Comparison of ENCODE assay signal across 13 cellular contexts in genomic region chr2:8135051-8135675, GRCh38.
DNase-seq lines count a peak whose midpoint lies in the region; ATAC-seq and TF ChIP-seq lines count a peak whose summit lies in the region.
"Had no signal": no experiment of that assay in that cellular context is flagged by ENCODE, and none has a peak within 500 bp of the region (broad histone marks: within the 10 kb centered on the region; RNA-seq: fewer than 3 reads in every experiment).

No MANE protein-coding gene starts in this region.

- CTCF ChIA-PET in WTC11 (lab: Charles Lee) = no interaction called here

- TF ChIP-seq CTCF in progenitor cell of endocrine pancreas (IDR thresholded peaks at IDR 0.05; ENCODE audit: unreplicated experiment) = no peak
- no peak for TF ChIP-seq CTCF in WTC11 (IDR thresholded peaks at IDR 0.05)

- ATAC-seq in Right ventricle myocardium superior (ENCODE audit: poor library complexity) (peak; percentile 26), GM21825 (IDR thresholded peaks at IDR 0.05; ENCODE audit: unreplicated experiment) (no peak), WTC11 (no peak)
- ATAC-seq: GM12878 had no signal

- H3K4me1 Mint-ChIP-seq in progenitor cell of endocrine pancreas (ENCODE audit: low read depth) (peaks cover 21% of the 10 kb centered on the region), WTC11 (peaks cover 22% of the 10 kb centered on the region)

- intact Hi-C loops in Right ventricle myocardium superior (cut with DNase I) = no loop called here

- no peaks in the 10 kb centered on the region for H3K36me3 Mint-ChIP-seq in progenitor cell of endocrine pancreas (ENCODE audit: insufficient read depth)
- no peaks in the 10 kb centered on the region; the same call in 1 of the 2 replicates for H3K36me3 Mint-ChIP-seq in WTC11

- no peaks in the 10 kb centered on the region for H3K27me3 Mint-ChIP-seq in progenitor cell of endocrine pancreas
- H3K27me3 Mint-ChIP-seq in WTC11 (ENCODE audit: low read depth) = no peaks in the 10 kb centered on the region; the same call in 1 of the 2 replicates

- no peaks in the 10 kb centered on the region for H3K9me3 Mint-ChIP-seq in progenitor cell of endocrine pancreas (ENCODE audit: low read depth)
- no peaks in the 10 kb centered on the region for H3K9me3 Mint-ChIP-seq in WTC11

- POLR2A ChIA-PET in WTC11 (lab: Charles Lee) = no interaction called here

- peak overlapping the region; percentile 73 for H3K27ac Mint-ChIP-seq in progenitor cell of endocrine pancreas
- H3K27ac Mint-ChIP-seq in WTC11 = no peak overlapping the region

- DNase-seq in KG1 (lab: John Stamatoyannopoulos, UW) (peak; percentile 27), NCI-H69 (lab: John Stamatoyannopoulos, UW) (peak; percentile 83), Right ventricle myocardium superior (peak; percentile 66), progenitor cell of endocrine pancreas (ENCODE audit: low spot score, unreplicated experiment) (no peak), HPDE6-E6E7 (ENCODE audit: extremely low spot score) (no peak), WTC11 (ENCODE audit: low spot score) (no peak)
- DNase-seq in activated CD4-positive, alpha-beta T cell treated with anti-CD3 and anti-CD28 coated beads for 1 hour = no peak
- DNase-seq: anterior cingulate cortex; IMR-90; stimulated activated CD4-positive, alpha-beta T cell treated with anti-CD3 and anti-CD28 coated beads, Interleukin-4, amount 100 ng/mL, for 1 hour; SW 1271 had no signal

- no peak overlapping the region for H3K4me3 Mint-ChIP-seq in progenitor cell of endocrine pancreas (ENCODE audit: low read depth)
- no peak overlapping the region for H3K4me3 Mint-ChIP-seq in WTC11

TF ChIP-seq in WTC11, 78 proteins besides CTCF, POLR2A, EP300 and RAD21:
- TF ChIP-seq ZNF532 (CRISPR knock-in tag; IDR thresholded peaks at IDR 0.05; ENCODE audit: borderline replicate concordance) (no peak), ATF6 (CRISPR knock-in tag; IDR thresholded peaks at IDR 0.05) (no peak), JAZF1 (CRISPR knock-in tag; IDR thresholded peaks at IDR 0.05) (no peak)

Comparison
In these comparisons a context has a peak if more than half of its experiments do, and no peak if none do; other contexts are left out.
1. DNase-seq: peak in KG1 (single experiment), NCI-H69 (single experiment) and Right ventricle myocardium superior (single experiment); none in progenitor cell of endocrine pancreas (single experiment), HPDE6-E6E7 (single experiment), activated CD4-positive, alpha-beta T cell treated with anti-CD3 and anti-CD28 coated beads for 1 hour (single experiment) and WTC11 (single experiment).